9 cellular contexts compared by ENCODE assay signal in genomic region chr10:69088471-69088769, GRCh38. TPM values are rescaled to one million over a fixed set of nuclear protein-coding genes. Genes with fewer than 3 reads are reported as not detected.
DNase-seq lines count a peak whose midpoint lies in the region; ATAC-seq and TF ChIP-seq lines count a peak whose summit lies in the region.
"Had no signal": no experiment of that assay in that cellular context is flagged by ENCODE, and none has a peak within 500 bp of the region (broad histone marks: within the 10 kb centered on the region; RNA-seq: fewer than 3 reads in every experiment).

No MANE protein-coding gene starts in this region.

- H2BK12ac ChIP-seq in mesenchymal stem cell (ENCODE audit: low read length in 2 of 2) = no peak overlapping the region

- no peak overlapping the region for H3K14ac ChIP-seq in mesenchymal stem cell (ENCODE audit: low read length in 2 of 2)

- H3K27ac ChIP-seq in adrenal gland (peak overlapping the region; percentile 34 to 86 (median 85)), mesenchymal stem cell (ENCODE audit: low read length, poor library complexity, severe bottlenecking) (peak overlapping the region; percentile 71), foreskin keratinocyte (no peak overlapping the region)

- 65 to 72% (median 68%) methylated on average over 3 of the region's 3 CpGs for WGBS in adrenal gland, 4 donors
- WGBS in mesenchymal stem cell = no CpG with 5 or more reads among the region's 3 CpGs

- no peak overlapping the region for H2BK5ac ChIP-seq in mesenchymal stem cell (ENCODE audit: low read depth, low read length, poor library complexity, severe bottlenecking)

- intact Hi-C loops in adrenal gland (cut with DNase I) = no loop called here

- no peak overlapping the region for H2AK5ac ChIP-seq in mesenchymal stem cell (ENCODE audit: low read length, severe bottlenecking)

- no peaks in the 10 kb centered on the region for H3K79me1 ChIP-seq in mesenchymal stem cell (replicated peaks; ENCODE audit: low read length, poor library complexity, severe bottlenecking)

- no peak for TF ChIP-seq POLR2A in adrenal gland (IDR thresholded peaks at IDR 0.05)

- H3K23ac ChIP-seq in mesenchymal stem cell (ENCODE audit: low read length in 2 of 2) = no peak overlapping the region

- H3K36me3 ChIP-seq in adrenal gland (replicated peaks in 1 of 2) = no peaks in the 10 kb centered on the region
- no peaks in the 10 kb centered on the region for H3K36me3 ChIP-seq in mesenchymal stem cell (ENCODE audit: control insufficient read depth in 1 of 2, insufficient read depth in 2 of 2, low read depth in 1 of 2, low read length in 2 of 2)

- H3K9me3 ChIP-seq in adrenal gland (replicated peaks in 1 of 3) = no peaks in the 10 kb centered on the region
- H3K9me3 ChIP-seq in mesenchymal stem cell (ENCODE audit: control insufficient read depth, low read length) = no peaks in the 10 kb centered on the region

- H4K91ac ChIP-seq in mesenchymal stem cell (ENCODE audit: low read length) = no peak overlapping the region

- H3K4ac ChIP-seq in mesenchymal stem cell (ENCODE audit: low read depth in 1 of 2, low read length in 2 of 2) = no peak overlapping the region

- H3K4me1 ChIP-seq in adrenal gland (replicated peaks in 1 of 2) = peaks cover 0 to 9% of the 10 kb centered on the region in 2 donors
- H3K4me1 ChIP-seq in mesenchymal stem cell (ENCODE audit: control insufficient read depth, insufficient read depth, low read depth, low read length) = peaks cover 6% of the 10 kb centered on the region
- no peaks in the 10 kb centered on the region for H3K4me1 ChIP-seq in foreskin keratinocyte

- H3K4me3 ChIP-seq in adrenal gland (peak overlapping the region in 1 of 4 donors; percentile 42), mesenchymal stem cell (ENCODE audit: insufficient read depth in 1 of 2, low read depth in 1 of 2, low read length in 2 of 2) (peak overlapping the region; percentile 46 to 74)

- TF ChIP-seq CTCF in adrenal gland (IDR thresholded peaks at IDR 0.05) (no peak), foreskin keratinocyte (conservative IDR thresholded peaks at IDR 0.05) (no peak)

- H3K27me3 ChIP-seq in adrenal gland (no peaks in the 10 kb centered on the region), mesenchymal stem cell (ENCODE audit: control insufficient read depth in 1 of 2, insufficient read depth in 1 of 2, low read length in 2 of 2) (no peaks in the 10 kb centered on the region), foreskin keratinocyte (no peaks in the 10 kb centered on the region)

- H2BK120ac ChIP-seq in mesenchymal stem cell (ENCODE audit: low read depth, low read length) = no peak overlapping the region

- H3K18ac ChIP-seq in mesenchymal stem cell (ENCODE audit: low read depth in 1 of 2, low read length in 2 of 2) = no peak overlapping the region

- no peak for ATAC-seq in foreskin keratinocyte

- peak overlapping the region; percentile 63 for H3K4me2 ChIP-seq in mesenchymal stem cell (ENCODE audit: low read length, poor library complexity, severe bottlenecking)

- no peak overlapping the region for H2BK15ac ChIP-seq in mesenchymal stem cell (ENCODE audit: low read depth, poor library complexity, severe bottlenecking)

- no peak overlapping the region for H4K8ac ChIP-seq in mesenchymal stem cell (ENCODE audit: low read length)

- peak; percentile 35 for DNase-seq in stimulated activated CD4-positive, alpha-beta T cell treated with anti-CD3 and anti-CD28 coated beads, Interleukin-4, amount 100 ng/mL, for 24 hours
- no peak for DNase-seq in stimulated activated CD4-positive, alpha-beta T cell treated with anti-CD3 and anti-CD28 coated beads, Interleukin-4, amount 100 ng/mL, for 4 hours
- DNase-seq in adrenal gland = no peak
- DNase-seq in mesenchymal stem cell = no peak
- DNase-seq in SHP77 (lab: John Stamatoyannopoulos, UW) = no peak
- no peak for DNase-seq in foreskin keratinocyte
- no peak for DNase-seq in HuH-7 (ENCODE audit: low spot score)
- no peak for DNase-seq in NCI-H526 (lab: John Stamatoyannopoulos, UW)
- DNase-seq: NCI-H2029 had no signal

- H2AFZ ChIP-seq in mesenchymal stem cell (ENCODE audit: low read depth, low read length) = no peak overlapping the region

- peak overlapping the region; percentile 56 for H3K9ac ChIP-seq in mesenchymal stem cell (ENCODE audit: low read length)

RNA-seq across cellular contexts. Expression of gene SRGN, which starts 0.5 kb away (rescaled TPM):
- 100 to 1,000 TPM in 5 of 8 donors, 10 to 100 TPM in 3; 43.4 to 156 (median 113) TPM for total RNA-seq in adrenal gland
- polyA plus RNA-seq in adrenal gland = 100 to 1,000 TPM in 1 of 3 donors, 10 to 100 TPM in 2; 31.6 to 125 (median 38.5) TPM
- 1.1 TPM for polyA plus RNA-seq in mesenchymal stem cell (2013, experiment 1 of 2)
- 1.1 TPM for polyA plus RNA-seq in mesenchymal stem cell (2013, experiment 2 of 2)
- total RNA-seq in foreskin keratinocyte = 0.10 and 0.11 TPM in 2 replicates
- 0.10 and 0.13 TPM in 2 replicates for polyA plus RNA-seq in foreskin keratinocyte

RNA-seq across cellular contexts. Expression of gene VPS26A, which starts 35.6 kb away (rescaled TPM):
- 10 to 100 TPM; 16.5 to 59.4 (median 39.1) TPM for total RNA-seq in adrenal gland
- 10 to 100 TPM; 15.6 to 65.2 (median 20.4) TPM for polyA plus RNA-seq in adrenal gland
- polyA plus RNA-seq in mesenchymal stem cell (2013, experiment 1 of 2) = 60.4 TPM
- polyA plus RNA-seq in mesenchymal stem cell (2013, experiment 2 of 2) = 65.4 TPM
- 50.2 and 51.0 TPM in 2 replicates for total RNA-seq in foreskin keratinocyte
- polyA plus RNA-seq in foreskin keratinocyte = 30.8 and 37.9 TPM in 2 replicates

Comparison
In these comparisons a context has a peak if more than half of its experiments do, and no peak if none do; other contexts are left out.
1. RNA of gene SRGN, which starts 0.5 kb away (total RNA-seq): 43.4 to 156 TPM in adrenal gland; 0.10 to 0.11 TPM in foreskin keratinocyte; every median in the first group is over 10 times any median in the second.